Comparison of ENCODE assay signal across 17 cellular contexts in the genomic region with DNA sequence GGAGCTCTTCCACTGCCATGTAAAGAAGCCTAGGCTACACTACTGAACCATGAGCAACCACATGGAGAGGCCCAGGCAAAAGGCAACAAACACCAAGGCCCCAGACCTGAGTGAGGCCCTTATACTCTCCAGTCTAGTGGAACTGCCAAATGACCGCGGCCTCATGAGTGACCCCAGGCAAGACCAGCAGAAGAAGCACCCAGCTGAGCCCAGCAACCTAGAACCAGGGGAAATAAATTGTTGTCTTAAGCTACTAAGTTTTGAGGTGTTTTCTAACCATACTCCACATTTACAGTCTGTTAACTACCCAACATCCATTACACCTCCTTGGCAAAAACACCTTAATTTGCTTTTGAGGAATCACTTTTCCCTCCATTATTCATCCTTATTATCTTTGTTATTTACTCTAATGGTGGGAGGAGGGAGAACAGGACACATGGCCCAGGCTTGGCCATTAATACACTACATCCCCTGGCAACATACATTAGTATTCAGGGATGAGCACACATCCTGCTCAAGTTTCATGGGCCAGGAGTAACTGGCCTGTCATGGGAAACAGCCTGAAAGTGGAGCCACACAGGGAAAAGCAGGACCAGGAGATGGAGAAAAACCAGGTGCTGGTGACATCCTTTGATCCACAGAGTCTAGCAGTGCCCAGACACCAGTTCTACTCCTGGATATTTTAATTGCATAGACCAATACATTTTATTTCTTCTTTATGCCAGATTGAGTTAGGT. TPM values are rescaled to one million over a fixed set of nuclear protein-coding genes. Genes with fewer than 3 reads are reported as not detected.
A peak's percentile ranks its signal among the peaks of the same experiment; 100 is the strongest.
DNase-seq lines count a peak whose midpoint lies in the region; ATAC-seq and TF ChIP-seq lines count a peak whose summit lies in the region.
"Had no signal": no experiment of that assay in that cellular context is flagged by ENCODE, and none has a peak within 500 bp of the region (broad histone marks: within the 10 kb centered on the region; RNA-seq: fewer than 3 reads in every experiment).

No MANE protein-coding gene starts in this region.

- no peak overlapping the region for H3K23ac ChIP-seq in IMR-90 (ENCODE audit: low read depth, low read length)

- H3K9me3 ChIP-seq in IMR-90 (ENCODE audit: control insufficient read depth, insufficient read depth, low read length) = peaks cover 2% of the 10 kb centered on the region; the same call in 1 of the 2 replicates
- no peaks in the 10 kb centered on the region for H3K9me3 ChIP-seq in neutrophil
- H3K9me3 ChIP-seq: Peyer's patch had no signal

- POLR2A ChIA-PET in IMR-90 (lab: Charles Lee; ENCODE audit: unreplicated experiment) = no interaction called here

- no peak for TF ChIP-seq RAD21 in IMR-90 (IDR thresholded peaks at IDR 0.05; ENCODE audit: low read length)

- H3K27me3 ChIP-seq in IMR-90 (ENCODE audit: control insufficient read depth, insufficient read depth, low read length) = no peaks in the 10 kb centered on the region
- H3K27me3 ChIP-seq in neutrophil = no peaks in the 10 kb centered on the region
- H3K27me3 ChIP-seq: BLaER1, Peyer's patch had no signal

- H4K5ac ChIP-seq in IMR-90 (ENCODE audit: low read depth, low read length) = peak overlapping the region; percentile 41; the same call in 1 of the 2 replicates

- no peak overlapping the region; the same call in 2 of the 3 replicates for H2BK15ac ChIP-seq in IMR-90 (ENCODE audit: low read depth, low read length)

- H2BK120ac ChIP-seq in IMR-90 (ENCODE audit: low read depth, low read length) = peak overlapping the region; percentile 71

- WGBS in IMR-90 (ENCODE audit: extremely low coverage in 2 of 2, insufficient read length in 1 of 2), 2 experiments = no CpG with 5 or more reads among the region's 2 CpGs

- H3K4ac ChIP-seq in IMR-90 (ENCODE audit: low read depth, low read length) = peak overlapping the region; percentile 18

- intact Hi-C loops in IMR-90 (cut with micrococcal nuclease) = loop anchor here (5.0 kb wide), 1 partner anchor 79 kb away; no protein-coding TSS in a partner anchor

- no peak overlapping the region for H3K4me2 ChIP-seq in IMR-90 (ENCODE audit: low read depth, low read length)
- H3K4me2 ChIP-seq: BLaER1, KMS-11 had no signal

- in situ Hi-C loops in IMR-90 (cut with MboI; ENCODE audit: low sequenced_read_pairs) = no loop called here

- BruUV-seq in IMR-90 (replicated peaks; lab: Mats Ljungman, UMichigan) = no TSS peak

- no peak overlapping the region for H3K4me3 ChIP-seq in IMR-90 (ENCODE audit: insufficient read depth, low read depth, low read length)
- no peak overlapping the region for H3K4me3 ChIP-seq in neutrophil (ENCODE audit: low read depth in 1 of 2, low read length in 1 of 2)
- H3K4me3 ChIP-seq: BLaER1, Peyer's patch had no signal

- H3K36me3 ChIP-seq in IMR-90 (ENCODE audit: control insufficient read depth, insufficient read depth, low read length) (no peaks in the 10 kb centered on the region), neutrophil (no peaks in the 10 kb centered on the region)
- H3K36me3 ChIP-seq: Peyer's patch had no signal

- no peak overlapping the region for H3K9ac ChIP-seq in IMR-90 (ENCODE audit: low read depth, low read length)
- H3K9ac ChIP-seq: BLaER1, KMS-11 had no signal

- peaks cover 12% of the 10 kb centered on the region for H4K20me1 ChIP-seq in IMR-90 (ENCODE audit: insufficient read depth, low read length)
- H4K20me1 ChIP-seq: BLaER1 had no signal

- peak overlapping the region; percentile 24 for H3K14ac ChIP-seq in IMR-90 (replicated peaks; ENCODE audit: low read depth, low read length)

- no peak overlapping the region for H2BK5ac ChIP-seq in IMR-90 (ENCODE audit: low read depth, low read length, poor library complexity, severe bottlenecking)

- TF ChIP-seq CTCF in IMR-90 (conservative IDR thresholded peaks at IDR 0.05; ENCODE audit: low read depth, low read length) = no peak
- no peak for TF ChIP-seq CTCF in neutrophil (IDR thresholded peaks at IDR 0.05)

- H3K4me1 ChIP-seq in IMR-90 (ENCODE audit: control insufficient read depth, insufficient read depth, low read length) = peaks cover 35% of the 10 kb centered on the region
- H3K4me1 ChIP-seq in neutrophil (ENCODE audit: control insufficient read depth in 1 of 2, insufficient read depth in 1 of 2, low read depth in 1 of 2, low read length in 1 of 2) = peaks cover 82 to 91% of the 10 kb centered on the region in 2 experiments

- peaks cover 22% of the 10 kb centered on the region for H3K9me1 ChIP-seq in IMR-90 (ENCODE audit: insufficient read depth, low read length)

- H3K79me1 ChIP-seq in IMR-90 (ENCODE audit: low read depth in 1 of 2, low read length in 2 of 2) = peaks cover 7 to 16% of the 10 kb centered on the region in 2 experiments; a peak in 1 of 4 replicates

- H3K27ac ChIP-seq in IMR-90 (ENCODE audit: insufficient read depth, low read length) (peak overlapping the region; percentile 51; the same call in 1 of the 2 replicates), neutrophil (peak overlapping the region; percentile 4)
- H3K27ac ChIP-seq: BLaER1, KMS-11, Peyer's patch had no signal

- H2AK5ac ChIP-seq in IMR-90 (ENCODE audit: low read depth, low read length) = peak overlapping the region; percentile 57

- peak overlapping the region; percentile 71 for H3K18ac ChIP-seq in IMR-90 (ENCODE audit: low read depth, low read length)

- peak overlapping the region; percentile 33 for H2BK20ac ChIP-seq in IMR-90 (ENCODE audit: low read depth, low read length)

- no peak overlapping the region for H3K56ac ChIP-seq in IMR-90 (ENCODE audit: extremely low read depth, insufficient read depth, low read length)

- H2AFZ ChIP-seq in IMR-90 (replicated peaks; ENCODE audit: low read length, poor library complexity) = no peak overlapping the region

- no peak for TF ChIP-seq POLR2A in IMR-90 (IDR thresholded peaks at IDR 0.05; ENCODE audit: low read depth, low read length)

- no peak for ATAC-seq in IMR-90 (ENCODE audit: low read depth)

- H4K91ac ChIP-seq in IMR-90 (ENCODE audit: insufficient read depth, low read depth, low read length) = peak overlapping the region; percentile 61

- DNase-seq in NCI-H2196 (lab: John Stamatoyannopoulos, UW; ENCODE audit: unreplicated experiment) = peak; percentile 7
- no peak for DNase-seq in NCI-H2196 treated with DMSO at 0.1 percent for 48 hours (lab: John Stamatoyannopoulos, UW; ENCODE audit: unreplicated experiment)
- peak; percentile 67 for DNase-seq in IMR-90
- DNase-seq in fibroblast of gingiva (ENCODE audit: low read depth) = peak; percentile 35
- DNase-seq in DMS53 (lab: John Stamatoyannopoulos, UW) = no peak
- DNase-seq in C1 segment of cervical spinal cord (lab: John Stamatoyannopoulos, UW) = no peak
- no peak for DNase-seq in NCI-H524 treated with DMSO at 0.1 percent for 48 hours (lab: John Stamatoyannopoulos, UW)
- DNase-seq: CD8-positive, alpha-beta memory T cell; GOT3; NCI-H1048; NCI-H1694; NCI-H82; Peyer's patch; Right ventricle myocardium superior had no signal

- H2AK9ac ChIP-seq in IMR-90 (replicated peaks; ENCODE audit: low read depth, low read length, poor library complexity) = no peak overlapping the region

- peak overlapping the region in 1 of 2 experiments; percentile 2; a peak in 1 of 4 replicates for H4K8ac ChIP-seq in IMR-90 (ENCODE audit: low read depth in 2 of 2, low read length in 2 of 2)

- CTCF ChIA-PET in IMR-90 (lab: Yijun Ruan, JAX) = no interaction called here

- dilution Hi-C loops in IMR-90 (cut with HindIII; ENCODE audit: low sequenced_read_pairs, unreplicated experiment) = no loop called here

TF ChIP-seq in IMR-90, 13 proteins besides CTCF, POLR2A, EP300 and RAD21:
- TF ChIP-seq, protein P1, sequence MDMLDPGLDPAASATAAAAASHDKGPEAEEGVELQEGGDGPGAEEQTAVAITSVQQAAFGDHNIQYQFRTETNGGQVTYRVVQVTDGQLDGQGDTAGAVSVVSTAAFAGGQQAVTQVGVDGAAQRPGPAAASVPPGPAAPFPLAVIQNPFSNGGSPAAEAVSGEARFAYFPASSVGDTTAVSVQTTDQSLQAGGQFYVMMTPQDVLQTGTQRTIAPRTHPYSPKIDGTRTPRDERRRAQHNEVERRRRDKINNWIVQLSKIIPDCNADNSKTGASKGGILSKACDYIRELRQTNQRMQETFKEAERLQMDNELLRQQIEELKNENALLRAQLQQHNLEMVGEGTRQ (IDR thresholded peaks at IDR 0.05; ENCODE audit: low read depth, low read length) = peak; percentile 11; the same call in 1 of the 2 replicates
- TF ChIP-seq RFX5 (IDR thresholded peaks at IDR 0.05; ENCODE audit: low read depth, low read length) = no peak
- TF ChIP-seq RCOR1 (IDR thresholded peaks at IDR 0.05; ENCODE audit: insufficient replicate concordance, low read length) = no peak
- TF ChIP-seq, protein P2, sequence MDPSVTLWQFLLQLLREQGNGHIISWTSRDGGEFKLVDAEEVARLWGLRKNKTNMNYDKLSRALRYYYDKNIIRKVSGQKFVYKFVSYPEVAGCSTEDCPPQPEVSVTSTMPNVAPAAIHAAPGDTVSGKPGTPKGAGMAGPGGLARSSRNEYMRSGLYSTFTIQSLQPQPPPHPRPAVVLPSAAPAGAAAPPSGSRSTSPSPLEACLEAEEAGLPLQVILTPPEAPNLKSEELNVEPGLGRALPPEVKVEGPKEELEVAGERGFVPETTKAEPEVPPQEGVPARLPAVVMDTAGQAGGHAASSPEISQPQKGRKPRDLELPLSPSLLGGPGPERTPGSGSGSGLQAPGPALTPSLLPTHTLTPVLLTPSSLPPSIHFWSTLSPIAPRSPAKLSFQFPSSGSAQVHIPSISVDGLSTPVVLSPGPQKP (IDR thresholded peaks at IDR 0.05; ENCODE audit: borderline replicate concordance, low read depth, low read length) = no peak
- no peak for TF ChIP-seq BHLHE40 (IDR thresholded peaks at IDR 0.05; ENCODE audit: low read depth, low read length)
- no peak for TF ChIP-seq MAZ (IDR thresholded peaks at IDR 0.05; ENCODE audit: borderline replicate concordance, low read depth, low read length)

RNA-seq across cellular contexts. Expression of a gene that starts 26.2 kb away (rescaled TPM):
- total RNA-seq in IMR-90 (2012; rRNA removed) = 12.5 and 14.3 TPM in 2 replicates
- polyA plus RNA-seq in IMR-90 (2012; rRNA removed) = 8.6 and 8.8 TPM in 2 replicates
- polyA plus RNA-seq in IMR-90 (2012; cell fraction: cytosol; rRNA removed) = 13.9 and 17.7 TPM in 2 replicates
- 5.1 and 6.1 TPM in 2 replicates for polyA plus RNA-seq in IMR-90 (2012; cell fraction: nucleus; rRNA removed; ENCODE audit: low replicate concordance)

Comparison
In these comparisons a context has a peak if more than half of its experiments do, and no peak if none do; other contexts are left out.
1. DNase-seq: peak in NCI-H2196 (single experiment), IMR-90 (single experiment) and fibroblast of gingiva (single experiment); none in NCI-H2196 treated with DMSO at 0.1 percent for 48 hours (single experiment), DMS53 (single experiment), C1 segment of cervical spinal cord (0 of 14) and NCI-H524 treated with DMSO at 0.1 percent for 48 hours (single experiment).